Comparison of ENCODE assay signal across 8 cellular contexts in the genomic region with DNA sequence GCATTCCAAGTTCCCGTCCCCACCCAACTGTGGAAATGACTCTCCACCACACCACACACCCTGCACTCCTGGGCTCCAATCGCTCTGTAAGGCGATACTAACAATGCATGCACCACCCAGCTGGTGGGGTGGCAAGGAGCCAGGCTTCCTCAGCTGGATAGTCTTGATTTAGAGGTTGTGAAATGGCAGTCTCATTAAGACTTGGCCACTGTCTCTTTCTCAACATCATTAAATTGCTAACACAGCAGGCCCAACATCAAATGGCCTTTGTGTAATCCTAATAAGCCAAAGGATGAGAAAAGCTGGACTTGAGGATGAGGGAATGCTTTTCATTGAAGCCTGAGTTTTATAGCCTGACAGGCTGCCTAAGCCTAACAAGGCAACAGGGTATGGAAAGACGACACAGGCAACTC.
DNase-seq lines count a peak whose midpoint lies in the region; ATAC-seq, FAIRE-seq and TF ChIP-seq lines count a peak whose summit lies in the region.

No MANE protein-coding gene starts in this region.

- no peak overlapping the region for H3K4me3 ChIP-seq in prostate gland

- DNase-seq in GM03348 (ENCODE audit: low spot score) (peak; percentile 65), NCI-H446 (lab: John Stamatoyannopoulos, UW) (peak; percentile 94), prostate gland (ENCODE audit: low spot score) (peak; percentile 7), GM12892 (ENCODE audit: insufficient read length) (no peak)
- DNase-seq in activated CD4-positive, CD25-positive, alpha-beta regulatory T cell treated with anti-CD3 and anti-CD28 coated beads, Interleukin-2, amount 50 U/mL, for 72 hours: no peak

- H3K36me3 ChIP-seq in prostate gland: no peaks in the 10 kb centered on the region

- H3K4me1 ChIP-seq in prostate gland (replicated peaks): no peaks in the 10 kb centered on the region

- intact Hi-C loops in prostate gland (cut with DNase I): no loop called here

- FAIRE-seq in GM12892 (lab: Jason Lieb, UNC): no peak

- TF ChIP-seq POLR2A in prostate gland (IDR thresholded peaks at IDR 0.05) (no peak), GM12892 (IDR thresholded peaks at IDR 0.05; ENCODE audit: low read depth, low read length) (no peak)

- WGBS in prostate gland: 45% methylated on average over 4 of the region's 4 CpGs

- H3K9me3 ChIP-seq in prostate gland: no peaks in the 10 kb centered on the region

- H3K27me3 ChIP-seq in prostate gland (replicated peaks; ENCODE audit: insufficient read depth): no peaks in the 10 kb centered on the region

- H3K27ac ChIP-seq in prostate gland: no peak overlapping the region

- peak; percentile 98 for ATAC-seq in esophagus mucosa
- ATAC-seq in HG03460 (IDR thresholded peaks at IDR 0.05; ENCODE audit: unreplicated experiment): no peak
- no peak for ATAC-seq in HG02798 (IDR thresholded peaks at IDR 0.05; ENCODE audit: poor library complexity, unreplicated experiment)

- no peak for TF ChIP-seq CTCF in prostate gland (IDR thresholded peaks at IDR 0.05)

Comparison
In these comparisons a context has a peak if more than half of its experiments do, and no peak if none do; other contexts are left out.
1. DNase-seq: peak in GM03348 (single experiment), NCI-H446 (2 of 2) and prostate gland (single experiment); none in GM12892 (single experiment) and activated CD4-positive, CD25-positive, alpha-beta regulatory T cell treated with anti-CD3 and anti-CD28 coated beads, Interleukin-2, amount 50 U/mL, for 72 hours (single experiment).